Comparison of ENCODE assay signal across 19 cellular contexts in the genomic region with DNA sequence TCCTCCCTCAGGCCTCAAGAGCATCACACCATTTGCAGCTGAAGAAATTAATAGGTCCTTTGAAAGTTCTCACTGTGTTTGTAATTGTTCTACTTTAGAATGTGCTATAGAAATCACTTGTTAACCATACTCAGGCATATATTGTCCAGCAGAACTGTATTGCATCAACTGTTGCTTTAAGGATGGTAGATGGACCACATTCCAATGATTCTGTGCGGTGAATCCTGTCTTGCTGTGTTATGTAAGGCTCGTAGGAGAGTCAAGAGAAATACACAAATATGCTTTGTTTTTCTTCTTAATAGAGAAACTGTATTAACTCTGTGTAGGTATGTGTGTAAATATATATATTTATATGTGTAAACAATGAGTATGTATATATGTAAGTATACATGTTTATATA.
"Had no signal": no experiment of that assay in that cellular context is flagged by ENCODE, and none has a peak within 500 bp of the region (broad histone marks: within the 10 kb centered on the region; RNA-seq: fewer than 3 reads in every experiment).

No MANE protein-coding gene starts in this region.

- H3K36me3 ChIP-seq: colonic mucosa, gastroesophageal sphincter, ovary, right atrium auricular region, sigmoid colon, stomach, thoracic aorta, transverse colon had no signal

- H3K27me3 ChIP-seq: colonic mucosa, gastroesophageal sphincter, ovary, right atrium auricular region, sigmoid colon, stomach, transverse colon had no signal

- FAIRE-seq: urothelium cell line had no signal

- ATAC-seq: gastroesophageal sphincter, left colon, natural killer cell had no signal

- DNase-seq: cerebellar nuclear complex; colonic mucosa; dermis blood vessel endothelial cell; glutamatergic neuron; left colon; natural killer cell; ovary; sigmoid colon; stimulated activated CD4-positive, alpha-beta T cell treated with anti-CD3 and anti-CD28 coated beads, Interleukin-2, amount 100 ng/mL, for 24 hours; stimulated activated CD4-positive, alpha-beta T cell treated with anti-CD3 and anti-CD28 coated beads, Interleukin-4, amount 100 ng/mL, for 4 hours; stimulated activated naive CD4-positive, alpha-beta T cell; stomach; substantia nigra; transverse colon had no signal

- H3K4me3 ChIP-seq: colonic mucosa, gastroesophageal sphincter, ovary, right atrium auricular region, sigmoid colon, skin epidermis, stomach, thoracic aorta, transverse colon had no signal

- H3K9me3 ChIP-seq: colonic mucosa, gastroesophageal sphincter, ovary, right atrium auricular region, sigmoid colon, stomach, thoracic aorta, transverse colon had no signal

- H3K4me1 ChIP-seq: right atrium auricular region, stomach had no signal

- H3K27ac ChIP-seq: colonic mucosa, gastroesophageal sphincter, ovary, right atrium auricular region, sigmoid colon, skin epidermis, stomach, thoracic aorta, transverse colon had no signal
